23 cellular contexts compared by ENCODE assay signal in the genomic region with DNA sequence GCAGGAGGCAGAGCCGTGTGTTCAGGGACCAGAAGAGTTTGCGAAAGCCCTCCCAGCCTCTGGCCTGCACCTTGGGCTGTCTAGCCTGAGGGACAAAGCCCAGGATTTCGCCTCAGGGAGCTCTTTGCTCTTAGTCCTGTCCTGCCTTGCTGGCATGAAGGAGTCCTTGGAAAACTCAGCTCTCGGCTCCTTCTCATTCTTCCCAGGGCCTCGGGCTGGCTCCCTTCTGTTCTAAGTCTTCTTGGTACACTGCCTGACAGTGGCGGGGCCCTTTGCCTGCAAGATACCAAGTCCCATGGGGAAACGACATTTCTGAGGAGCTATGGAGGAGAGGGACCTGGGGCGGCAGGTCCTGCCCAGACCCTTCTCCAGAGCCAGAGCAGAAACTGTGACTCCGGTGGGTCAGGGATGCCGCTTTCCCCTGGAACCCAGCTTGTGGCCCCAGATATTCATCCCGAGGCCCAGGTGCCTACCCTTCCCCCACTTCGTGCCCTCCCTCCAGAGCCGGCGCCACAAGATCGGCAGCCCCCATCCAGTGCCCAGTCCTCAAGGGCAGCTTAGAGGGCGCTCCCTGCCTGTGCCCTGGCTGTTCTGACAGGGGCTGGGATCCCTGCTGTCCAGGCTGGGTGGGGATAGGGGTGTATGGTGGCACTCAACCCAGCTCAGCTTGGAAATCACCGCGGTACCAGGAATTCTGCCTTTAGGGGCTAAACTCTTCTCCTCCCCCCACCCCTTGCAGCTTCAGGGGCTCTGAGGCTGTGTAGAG. TPM values are rescaled to one million over a fixed set of nuclear protein-coding genes. Genes with fewer than 3 reads are reported as not detected.
A peak's percentile ranks its signal among the peaks of the same experiment; 100 is the strongest.
DNase-seq lines count a peak whose midpoint lies in the region; ATAC-seq and TF ChIP-seq lines count a peak whose summit lies in the region.
"Had no signal": no experiment of that assay in that cellular context is flagged by ENCODE, and none has a peak within 500 bp of the region (broad histone marks: within the 10 kb centered on the region; RNA-seq: fewer than 3 reads in every experiment).

No MANE protein-coding gene starts in this region.

- DNase-seq in Right ventricle myocardium inferior (ENCODE audit: missing footprints) (peak; percentile 50), left ventricle myocardium superior (no peak), mesenteric fat pad (ENCODE audit: low spot score) (peak; percentile 73), type B pancreatic cell (ENCODE audit: extremely low spot score, unreplicated experiment) (peak; percentile 58), NCI-H1092 (lab: John Stamatoyannopoulos, UW) (no peak)
- peak; percentile 30 for DNase-seq in activated CD8-positive, alpha-beta memory T cell treated with anti-CD3 and anti-CD28 coated beads, Interleukin-2, amount 10 ng/mL, durations not matched to agents 7 days and 5 days
- DNase-seq: activated CD4-positive, alpha-beta T cell treated with anti-CD3 and anti-CD28 coated beads, Interleukin-2, amount 50 U/mL, for 4 hours; activated gamma-delta T cell treated with Interleukin-2 at 50 U/mL for 16 hours; BE2C; brain microvascular endothelial cell; colonic mucosa; GF-D8; hypothalamus; NCI-H2081; NCI-H226; NCI-H774; RPMI8226; upper lobe of left lung had no signal

- peaks cover 16% of the 10 kb centered on the region for H3K4me1 Mint-ChIP-seq in activated CD8-positive, alpha-beta memory T cell treated with anti-CD3 and anti-CD28 coated beads, Interleukin-2, amount 10 ng/mL, durations not matched to agents 7 days and 5 days
- H3K4me1 Mint-ChIP-seq in type B pancreatic cell (ENCODE audit: unreplicated experiment) = peaks cover 13% of the 10 kb centered on the region

- H3K9me3 ChIP-seq in gastroesophageal sphincter = no peaks in the 10 kb centered on the region
- H3K9me3 ChIP-seq: BE2C, colonic mucosa, pancreas, upper lobe of left lung had no signal

- H3K27me3 ChIP-seq in gastroesophageal sphincter = peaks cover 96% of the 10 kb centered on the region
- H3K27me3 ChIP-seq: pancreas had no signal

- no peak overlapping the region for H3K27ac Mint-ChIP-seq in activated CD8-positive, alpha-beta memory T cell treated with anti-CD3 and anti-CD28 coated beads, Interleukin-2, amount 10 ng/mL, durations not matched to agents 7 days and 5 days
- no peak overlapping the region for H3K27ac Mint-ChIP-seq in type B pancreatic cell
- H3K27ac Mint-ChIP-seq: IgD-negative memory B cell had no signal

- WGBS in gastroesophageal sphincter (ENCODE audit: low coverage in 1 of 2), 2 donors = no CpG with 5 or more reads among the region's 18 CpGs

- H3K27ac ChIP-seq in gastroesophageal sphincter = no peak overlapping the region
- H3K27ac ChIP-seq: brain microvascular endothelial cell, colonic mucosa, pancreas, upper lobe of left lung, VCaP had no signal

- H3K36me3 Mint-ChIP-seq in activated CD8-positive, alpha-beta memory T cell treated with anti-CD3 and anti-CD28 coated beads, Interleukin-2, amount 10 ng/mL, durations not matched to agents 7 days and 5 days = no peaks in the 10 kb centered on the region
- H3K36me3 Mint-ChIP-seq in type B pancreatic cell = no peaks in the 10 kb centered on the region
- H3K36me3 Mint-ChIP-seq: IgD-negative memory B cell had no signal

- CTCF ChIA-PET in activated CD8-positive, alpha-beta memory T cell treated with anti-CD3 and anti-CD28 coated beads, Interleukin-2, amount 10 ng/mL, durations not matched to agents 7 days and 5 days (lab: Charles Lee) = interaction anchor here (1.2 to 3.6 kb wide), 5 partner anchors 16 to 607 kb away, joined by 4 to 38 read pairs (median 9); no protein-coding TSS in a partner anchor

- TF ChIP-seq CTCF in type B pancreatic cell (conservative IDR thresholded peaks at IDR 0.05) (no peak), gastroesophageal sphincter (IDR thresholded peaks at IDR 0.05) (no peak)

- TF ChIP-seq EP300 in gastroesophageal sphincter (IDR thresholded peaks at IDR 0.05) = no peak

- TF ChIP-seq POLR2A in gastroesophageal sphincter (IDR thresholded peaks at IDR 0.05) = no peak

- intact Hi-C loops in Right ventricle myocardium inferior (cut with DNase I) = loop anchor here (5.0 kb wide), 1 partner anchor 424 kb away; no protein-coding TSS in a partner anchor
- intact Hi-C loops in left ventricle myocardium superior (cut with micrococcal nuclease) = loop anchor here (5.0 kb wide), 1 partner anchor 221 kb away; no protein-coding TSS in a partner anchor

- peaks cover 48% of the 10 kb centered on the region for H3K27me3 Mint-ChIP-seq in activated CD8-positive, alpha-beta memory T cell treated with anti-CD3 and anti-CD28 coated beads, Interleukin-2, amount 10 ng/mL, durations not matched to agents 7 days and 5 days
- H3K27me3 Mint-ChIP-seq in type B pancreatic cell = peaks cover 54% of the 10 kb centered on the region

- no peak overlapping the region for H3K4me3 Mint-ChIP-seq in activated CD8-positive, alpha-beta memory T cell treated with anti-CD3 and anti-CD28 coated beads, Interleukin-2, amount 10 ng/mL, durations not matched to agents 7 days and 5 days
- H3K4me3 Mint-ChIP-seq in type B pancreatic cell = no peak overlapping the region
- H3K4me3 Mint-ChIP-seq: IgD-negative memory B cell had no signal

- H3K4me3 ChIP-seq in gastroesophageal sphincter = no peak overlapping the region
- H3K4me3 ChIP-seq: colonic mucosa, pancreas, upper lobe of left lung had no signal

- H3K9me3 Mint-ChIP-seq in activated CD8-positive, alpha-beta memory T cell treated with anti-CD3 and anti-CD28 coated beads, Interleukin-2, amount 10 ng/mL, durations not matched to agents 7 days and 5 days (ENCODE audit: low read depth) = no peaks in the 10 kb centered on the region
- no peaks in the 10 kb centered on the region for H3K9me3 Mint-ChIP-seq in type B pancreatic cell

- no peaks in the 10 kb centered on the region for H3K36me3 ChIP-seq in gastroesophageal sphincter
- H3K36me3 ChIP-seq: BE2C, brain microvascular endothelial cell, colonic mucosa, pancreas, upper lobe of left lung had no signal

- H3K4me1 ChIP-seq in gastroesophageal sphincter = peaks cover 0 to 23% (median 13%) of the 10 kb centered on the region in 3 donors
- H3K4me1 ChIP-seq: BE2C had no signal

- ATAC-seq in Right ventricle myocardium inferior = no peak
- no peak for ATAC-seq in left ventricle myocardium superior
- no peak for ATAC-seq in activated CD8-positive, alpha-beta memory T cell treated with anti-CD3 and anti-CD28 coated beads, Interleukin-2, amount 10 ng/mL, durations not matched to agents 7 days and 5 days
- ATAC-seq in gastroesophageal sphincter = no peak
- no peak for ATAC-seq in HG02852 (IDR thresholded peaks at IDR 0.05; ENCODE audit: unreplicated experiment)
- ATAC-seq: pancreas had no signal

RNA-seq across cellular contexts. Expression of a gene that starts 5.5 kb away (rescaled TPM):
- total RNA-seq in Right ventricle myocardium inferior (5.4 TPM), left ventricle myocardium superior (4.2 TPM), mesenteric fat pad (41.9 TPM), type B pancreatic cell (ENCODE audit: low replicate concordance) (5.4 and 23.6 TPM in 2 replicates), gastroesophageal sphincter (1 to 10 TPM in 2 of 4 donors, under 1 TPM in 2; 0.47 to 4.0 (median 1.4) TPM)
- not detected for total RNA-seq in activated CD8-positive, alpha-beta memory T cell treated with anti-CD3 and anti-CD28 coated beads, Interleukin-2, amount 10 ng/mL, durations not matched to agents 7 days and 5 days

Comparison
In these comparisons a context has a peak if more than half of its experiments do, and no peak if none do; other contexts are left out.
1. DNase-seq: peak in Right ventricle myocardium inferior (single experiment), activated CD8-positive, alpha-beta memory T cell treated with anti-CD3 and anti-CD28 coated beads, Interleukin-2, amount 10 ng/mL, durations not matched to agents 7 days and 5 days (single experiment), mesenteric fat pad (single experiment) and type B pancreatic cell (single experiment); none in left ventricle myocardium superior (single experiment) and NCI-H1092 (single experiment).